8 cellular contexts compared by ENCODE assay signal in the genomic region with DNA sequence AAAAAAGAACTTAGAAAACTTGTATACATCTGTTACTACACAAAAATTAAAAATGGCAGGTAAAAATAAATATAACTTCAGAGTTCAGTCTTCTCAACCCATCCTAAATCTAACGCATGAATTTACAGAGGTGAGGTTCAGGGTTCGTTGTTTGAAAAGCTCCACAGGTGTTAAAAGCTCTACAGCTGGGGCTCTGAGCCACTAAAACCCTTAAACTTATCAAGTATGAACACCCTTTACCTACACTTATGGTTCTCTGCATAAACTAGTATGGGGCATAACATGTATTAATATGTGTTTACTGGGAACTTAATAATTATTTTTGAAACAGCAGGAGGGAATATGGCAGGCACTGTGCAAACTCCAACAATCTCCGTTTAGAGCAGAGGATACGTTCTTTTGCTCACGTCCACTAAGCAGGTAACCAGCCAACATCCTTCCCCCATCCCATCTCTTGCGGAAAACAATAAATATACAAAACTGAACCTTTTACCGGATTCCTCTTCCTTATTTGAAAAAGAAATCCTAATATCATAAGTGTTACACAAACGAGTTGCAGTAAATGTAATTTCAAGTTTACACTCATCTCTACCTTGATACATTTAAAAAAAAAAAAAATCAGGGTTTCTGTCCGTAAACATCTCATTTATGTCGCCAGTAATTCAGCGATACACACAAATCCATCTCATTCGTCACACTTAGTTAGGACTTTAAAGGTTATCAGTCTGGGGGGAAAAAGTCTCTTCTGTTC. TPM values are rescaled to one million over a fixed set of nuclear protein-coding genes. Genes with fewer than 3 reads are reported as not detected.
A peak's percentile ranks its signal among the peaks of the same experiment; 100 is the strongest.
DNase-seq lines count a peak whose midpoint lies in the region; ATAC-seq and TF ChIP-seq lines count a peak whose summit lies in the region.

No MANE protein-coding gene starts in this region.

- H3K27me3 ChIP-seq in SK-N-SH (ENCODE audit: insufficient read depth), result no peaks in the 10 kb centered on the region
- H3K27me3 ChIP-seq in suprapubic skin, result no peaks in the 10 kb centered on the region

- H3K9me3 ChIP-seq in SK-N-SH (no peaks in the 10 kb centered on the region), iPS-18c (ENCODE audit: control insufficient read depth, insufficient read depth, low read length) (no peaks in the 10 kb centered on the region), suprapubic skin (no peaks in the 10 kb centered on the region)

- TF ChIP-seq POLR2A in suprapubic skin (IDR thresholded peaks at IDR 0.05), result no peak

- peak overlapping the region; percentile 91 for H3K4me2 ChIP-seq in SK-N-SH

- peak; percentile 24 for DNase-seq in SK-N-SH
- DNase-seq in suprapubic skin (ENCODE audit: low spot score in 2 of 2), result no peak
- DNase-seq in stimulated activated naive CD4-positive, alpha-beta T cell (lab: John Stamatoyannopoulos, UW), result no peak
- no peak for DNase-seq in CD1c-positive myeloid dendritic cell (ENCODE audit: extremely low spot score)

- H2AFZ ChIP-seq in SK-N-SH (ENCODE audit: low read depth), result peak overlapping the region; percentile 94

- no peak for TF ChIP-seq EP300 in SK-N-SH (IDR thresholded peaks at IDR 0.05; ENCODE audit: borderline replicate concordance in 1 of 2, low read depth in 1 of 2, low read length in 1 of 2)
- TF ChIP-seq EP300 in suprapubic skin (IDR thresholded peaks at IDR 0.05), result no peak

- peak overlapping the region; percentile 72 for H3K9ac ChIP-seq in SK-N-SH

- WGBS in SK-N-SH (ENCODE audit: low lambda C conversion rate), result 28% methylated on average over 12 of the region's 12 CpGs
- 25% methylated on average over 12 of the region's 12 CpGs for WGBS in suprapubic skin

- ATAC-seq in SK-N-SH treated with all-trans-retinoic acid at 6 μM for 48 hours (no peak), GM21619 (IDR thresholded peaks at IDR 0.05; ENCODE audit: unreplicated experiment) (no peak)

- no peak for TF ChIP-seq CTCF in SK-N-SH (IDR thresholded peaks at IDR 0.05)
- TF ChIP-seq CTCF in WI38 (IDR thresholded peaks at IDR 0.05; ENCODE audit: low read depth, low read length), result no peak
- no peak for TF ChIP-seq CTCF in suprapubic skin (IDR thresholded peaks at IDR 0.05)

- H3K79me2 ChIP-seq in SK-N-SH (ENCODE audit: insufficient read depth), result peaks cover 58% of the 10 kb centered on the region

- H3K27ac ChIP-seq in SK-N-SH (ENCODE audit: low read depth in 2 of 2, low read length in 1 of 2) (peak overlapping the region; percentile 51 to 81; a peak in 3 of 4 replicates), suprapubic skin (no peak overlapping the region)

- CTCF ChIA-PET in SK-N-SH (lab: Yijun Ruan, JAX), result interaction anchor here (0.7 kb wide), 1 partner anchor 555 kb away, joined by 3 read pairs; no protein-coding TSS in a partner anchor

- no peaks in the 10 kb centered on the region for H3K9me2 ChIP-seq in SK-N-SH

- H3K36me3 ChIP-seq in SK-N-SH (replicated peaks in 1 of 2; ENCODE audit: control insufficient read depth in 1 of 2, insufficient read depth in 2 of 2, low read length in 1 of 2), result no peaks in the 10 kb centered on the region
- no peaks in the 10 kb centered on the region for H3K36me3 ChIP-seq in suprapubic skin

- no peak for TF ChIP-seq RAD21 in SK-N-SH (IDR thresholded peaks at IDR 0.05; ENCODE audit: low read length)

- peaks cover 12% of the 10 kb centered on the region; the same call in 1 of the 2 replicates for H4K20me1 ChIP-seq in SK-N-SH (ENCODE audit: insufficient read depth)

- H3K4me3 ChIP-seq in SK-N-SH (ENCODE audit: low read depth in 2 of 2, low read length in 1 of 2), result peak overlapping the region; percentile 80 to 91
- peak overlapping the region; percentile 85 for H3K4me3 ChIP-seq in WI38 (ENCODE audit: low read depth, low read length)
- H3K4me3 ChIP-seq in iPS-18c (ENCODE audit: insufficient read depth, low read depth, low read length), result peak overlapping the region; percentile 45
- peak overlapping the region; percentile 85 for H3K4me3 ChIP-seq in suprapubic skin

- POLR2A ChIA-PET in SK-N-SH (lab: Yijun Ruan, JAX), result no interaction called here

- peaks cover 9% of the 10 kb centered on the region for H3F3A ChIP-seq in SK-N-SH (replicated peaks; ENCODE audit: insufficient read depth)

- peaks cover 0 to 15% of the 10 kb centered on the region in 2 experiments; a peak in 3 of 4 replicates for H3K4me1 ChIP-seq in SK-N-SH (ENCODE audit: control insufficient read depth in 1 of 2, insufficient read depth in 2 of 2, low read depth in 1 of 2, low read length in 1 of 2)
- peaks cover 21% of the 10 kb centered on the region for H3K4me1 ChIP-seq in suprapubic skin

TF ChIP-seq in SK-N-SH, 30 proteins besides CTCF, POLR2A, EP300 and RAD21 (continues in another document):
- TF ChIP-seq NRF1 (IDR thresholded peaks at IDR 0.05; ENCODE audit: low read depth, low read length) (no peak), YY1 (IDR thresholded peaks at IDR 0.05; ENCODE audit: low read depth) (no peak), GABPA (IDR thresholded peaks at IDR 0.05; ENCODE audit: low read depth) (no peak), ELF1 (IDR thresholded peaks at IDR 0.05) (no peak), REST (IDR thresholded peaks at IDR 0.05; ENCODE audit: low read depth, low read length) (no peak), TAF1 (IDR thresholded peaks at IDR 0.05; ENCODE audit: borderline replicate concordance, low read depth, low read length) (no peak), TCF12 (IDR thresholded peaks at IDR 0.05) (no peak), RCOR1 (IDR thresholded peaks at IDR 0.05; ENCODE audit: low read length) (no peak)

TF ChIP-seq in SK-N-SH treated with all-trans-retinoic acid at 6 μM for 48 hours, 23 proteins besides CTCF, POLR2A, EP300 and RAD21 (continues in another document):
- no peak for TF ChIP-seq ZNF8 (CRISPR knock-in tag; IDR thresholded peaks at IDR 0.05)
- no peak for TF ChIP-seq GLIS3 (CRISPR knock-in tag; IDR thresholded peaks at IDR 0.05)
- no peak for TF ChIP-seq ARNTL (CRISPR knock-in tag; IDR thresholded peaks at IDR 0.05; ENCODE audit: borderline replicate concordance, low read depth)
- no peak for TF ChIP-seq CSDC2 (CRISPR knock-in tag; IDR thresholded peaks at IDR 0.05)
- TF ChIP-seq SNAI2 (CRISPR knock-in tag; IDR thresholded peaks at IDR 0.05), result no peak
- TF ChIP-seq, protein P1, sequence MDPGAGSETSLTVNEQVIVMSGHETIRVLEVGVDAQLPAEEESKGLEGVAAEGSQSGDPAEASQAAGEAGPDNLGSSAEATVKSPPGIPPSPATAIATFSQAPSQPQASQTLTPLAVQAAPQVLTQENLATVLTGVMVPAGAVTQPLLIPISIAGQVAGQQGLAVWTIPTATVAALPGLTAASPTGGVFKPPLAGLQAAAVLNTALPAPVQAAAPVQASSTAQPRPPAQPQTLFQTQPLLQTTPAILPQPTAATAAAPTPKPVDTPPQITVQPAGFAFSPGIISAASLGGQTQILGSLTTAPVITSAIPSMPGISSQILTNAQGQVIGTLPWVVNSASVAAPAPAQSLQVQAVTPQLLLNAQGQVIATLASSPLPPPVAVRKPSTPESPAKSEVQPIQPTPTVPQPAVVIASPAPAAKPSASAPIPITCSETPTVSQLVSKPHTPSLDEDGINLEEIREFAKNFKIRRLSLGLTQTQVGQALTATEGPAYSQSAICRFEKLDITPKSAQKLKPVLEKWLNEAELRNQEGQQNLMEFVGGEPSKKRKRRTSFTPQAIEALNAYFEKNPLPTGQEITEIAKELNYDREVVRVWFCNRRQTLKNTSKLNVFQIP (CRISPR knock-in tag; IDR thresholded peaks at IDR 0.05; ENCODE audit: borderline replicate concordance, low read depth), result no peak
- TF ChIP-seq ZNF565 (CRISPR knock-in tag; conservative IDR thresholded peaks at IDR 0.05; ENCODE audit: low read depth), result no peak
- TF ChIP-seq, protein P2, sequence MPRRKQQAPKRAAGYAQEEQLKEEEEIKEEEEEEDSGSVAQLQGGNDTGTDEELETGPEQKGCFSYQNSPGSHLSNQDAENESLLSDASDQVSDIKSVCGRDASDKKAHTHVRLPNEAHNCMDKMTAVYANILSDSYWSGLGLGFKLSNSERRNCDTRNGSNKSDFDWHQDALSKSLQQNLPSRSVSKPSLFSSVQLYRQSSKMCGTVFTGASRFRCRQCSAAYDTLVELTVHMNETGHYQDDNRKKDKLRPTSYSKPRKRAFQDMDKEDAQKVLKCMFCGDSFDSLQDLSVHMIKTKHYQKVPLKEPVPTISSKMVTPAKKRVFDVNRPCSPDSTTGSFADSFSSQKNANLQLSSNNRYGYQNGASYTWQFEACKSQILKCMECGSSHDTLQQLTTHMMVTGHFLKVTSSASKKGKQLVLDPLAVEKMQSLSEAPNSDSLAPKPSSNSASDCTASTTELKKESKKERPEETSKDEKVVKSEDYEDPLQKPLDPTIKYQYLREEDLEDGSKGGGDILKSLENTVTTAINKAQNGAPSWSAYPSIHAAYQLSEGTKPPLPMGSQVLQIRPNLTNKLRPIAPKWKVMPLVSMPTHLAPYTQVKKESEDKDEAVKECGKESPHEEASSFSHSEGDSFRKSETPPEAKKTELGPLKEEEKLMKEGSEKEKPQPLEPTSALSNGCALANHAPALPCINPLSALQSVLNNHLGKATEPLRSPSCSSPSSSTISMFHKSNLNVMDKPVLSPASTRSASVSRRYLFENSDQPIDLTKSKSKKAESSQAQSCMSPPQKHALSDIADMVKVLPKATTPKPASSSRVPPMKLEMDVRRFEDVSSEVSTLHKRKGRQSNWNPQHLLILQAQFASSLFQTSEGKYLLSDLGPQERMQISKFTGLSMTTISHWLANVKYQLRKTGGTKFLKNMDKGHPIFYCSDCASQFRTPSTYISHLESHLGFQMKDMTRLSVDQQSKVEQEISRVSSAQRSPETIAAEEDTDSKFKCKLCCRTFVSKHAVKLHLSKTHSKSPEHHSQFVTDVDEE (CRISPR knock-in tag; IDR thresholded peaks at IDR 0.05), result no peak
- TF ChIP-seq ZFP3 (CRISPR knock-in tag; IDR thresholded peaks at IDR 0.05), result no peak
- no peak for TF ChIP-seq RARB (CRISPR knock-in tag; IDR thresholded peaks at IDR 0.05)
- TF ChIP-seq ZNF70 (CRISPR knock-in tag; IDR thresholded peaks at IDR 0.05), result no peak

RNA-seq across cellular contexts. Expression of gene PIAS2, which starts 1.3 kb away (rescaled TPM):
- 5.1 and 9.0 TPM in 2 replicates for polyA plus RNA-seq in SK-N-SH (2012; rRNA removed)
- polyA plus RNA-seq in SK-N-SH (2012; cell fraction: cytosol; rRNA removed), result 14.4 and 16.3 TPM in 2 replicates
- 7.7 and 15.5 TPM in 2 replicates for polyA plus RNA-seq in SK-N-SH (2012; cell fraction: nucleus; rRNA removed)
- 10 to 100 TPM; 12.1 to 42.7 (median 16.9) TPM for total RNA-seq in suprapubic skin

RNA-seq across cellular contexts. Expression of gene KATNAL2, which starts 1.4 kb away (rescaled TPM):
- 6.5 and 8.2 TPM in 2 replicates for polyA plus RNA-seq in SK-N-SH (2012; rRNA removed)
- polyA plus RNA-seq in SK-N-SH (2012; cell fraction: cytosol; rRNA removed), result 5.9 and 7.0 TPM in 2 replicates
- 24.8 and 29.5 TPM in 2 replicates for polyA plus RNA-seq in SK-N-SH (2012; cell fraction: nucleus; rRNA removed)
- total RNA-seq in suprapubic skin, result 10 to 100 TPM in 1 of 4 donors, 1 to 10 TPM in 3; 1.1 to 10.1 (median 1.9) TPM
